In the genomic region with DNA sequence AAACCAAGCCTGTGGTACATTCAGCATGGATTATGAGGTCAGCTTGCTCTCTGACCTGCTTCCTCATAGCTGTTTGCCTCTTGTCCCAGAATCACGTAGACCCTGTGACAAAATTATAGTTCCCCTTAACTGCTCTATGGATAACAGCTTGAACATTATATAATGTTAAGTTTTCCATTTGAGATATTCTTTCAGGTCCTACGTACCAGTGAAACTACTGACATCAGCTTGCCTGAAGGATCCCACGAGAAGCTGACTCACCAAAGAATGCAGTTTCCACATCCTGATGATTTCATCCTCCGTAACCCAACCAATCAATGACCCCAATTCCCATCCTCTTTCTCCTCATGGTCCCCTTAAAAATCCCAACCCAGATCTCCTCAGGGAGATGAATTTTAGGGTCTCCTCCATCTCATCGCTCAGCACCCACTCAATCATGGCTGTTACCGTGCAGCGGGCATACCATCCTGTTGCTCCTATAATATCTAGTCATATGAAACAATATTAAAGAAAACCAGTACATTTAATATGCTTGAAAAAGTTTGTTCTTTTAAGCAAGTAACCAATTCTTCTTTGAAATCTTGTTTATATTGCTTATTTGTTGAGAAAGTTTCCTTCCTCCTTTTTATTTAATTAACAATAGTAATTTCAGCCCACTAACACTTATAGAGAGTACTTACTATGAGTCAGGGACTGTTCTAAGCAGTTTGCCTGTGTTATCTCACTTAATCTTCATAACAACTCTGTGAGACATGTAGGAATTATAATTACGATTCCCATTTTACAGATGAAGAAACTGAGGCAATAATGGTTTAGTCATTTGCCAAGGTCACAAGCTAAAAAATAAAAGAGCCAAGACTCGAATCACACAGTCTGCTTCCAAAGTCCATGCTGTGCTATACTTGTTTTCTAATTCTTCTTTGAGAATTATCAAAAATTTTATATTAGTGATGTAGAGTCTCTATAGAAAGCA, we compare ENCODE assay signal across 12 cellular contexts. TPM values are rescaled to one million over a fixed set of nuclear protein-coding genes. Genes with fewer than 3 reads are reported as not detected.
DNase-seq lines count a peak whose midpoint lies in the region; ATAC-seq and TF ChIP-seq lines count a peak whose summit lies in the region.
"Had no signal": no experiment of that assay in that cellular context is flagged by ENCODE, and none has a peak within 500 bp of the region (broad histone marks: within the 10 kb centered on the region; RNA-seq: fewer than 3 reads in every experiment).

No MANE protein-coding gene starts in this region.

- H3K4me3 Mint-ChIP-seq in activated CD4-positive, alpha-beta T cell treated with anti-CD3 and anti-CD28 coated beads, Interleukin-2, amount 10 ng/mL, durations not matched to agents 24 days and 14 days, result no peak overlapping the region
- no peak overlapping the region for H3K4me3 Mint-ChIP-seq in activated naive CD8-positive, alpha-beta T cell treated with anti-CD3 and anti-CD28 coated beads for 36 hours
- no peak overlapping the region for H3K4me3 Mint-ChIP-seq in progenitor cell of endocrine pancreas (ENCODE audit: low read depth)

- H3K9me3 Mint-ChIP-seq in activated CD4-positive, alpha-beta T cell treated with anti-CD3 and anti-CD28 coated beads, Interleukin-2, amount 10 ng/mL, durations not matched to agents 24 days and 14 days, result no peaks in the 10 kb centered on the region
- no peaks in the 10 kb centered on the region for H3K9me3 Mint-ChIP-seq in activated naive CD8-positive, alpha-beta T cell treated with anti-CD3 and anti-CD28 coated beads for 36 hours
- H3K9me3 Mint-ChIP-seq in progenitor cell of endocrine pancreas (ENCODE audit: low read depth), result no peaks in the 10 kb centered on the region

- no peaks in the 10 kb centered on the region for H3K27me3 ChIP-seq in upper lobe of right lung

- no peak for DNase-seq in activated CD4-positive, alpha-beta T cell treated with anti-CD3 and anti-CD28 coated beads, Interleukin-2, amount 10 ng/mL, durations not matched to agents 24 days and 14 days
- DNase-seq in activated CD4-positive, alpha-beta T cell treated with anti-CD3 and anti-CD28 coated beads, Interleukin-2, amount 50 U/mL, for 4 hours, result no peak
- DNase-seq in activated naive CD8-positive, alpha-beta T cell treated with anti-CD3 and anti-CD28 coated beads for 36 hours, result no peak
- peak; percentile 38 for DNase-seq in hepatic stellate cell (ENCODE audit: low spot score)
- DNase-seq in upper lobe of right lung, result no peak
- no peak for DNase-seq in progenitor cell of endocrine pancreas (ENCODE audit: low spot score, unreplicated experiment)
- DNase-seq in LoVo (ENCODE audit: low spot score), result no peak
- DNase-seq: effector memory CD4-positive, alpha-beta T cell; mucosa of descending colon had no signal

- TF ChIP-seq CTCF in upper lobe of right lung (IDR thresholded peaks at IDR 0.05) (no peak), progenitor cell of endocrine pancreas (IDR thresholded peaks at IDR 0.05; ENCODE audit: unreplicated experiment) (no peak)

- H3K36me3 Mint-ChIP-seq in activated CD4-positive, alpha-beta T cell treated with anti-CD3 and anti-CD28 coated beads, Interleukin-2, amount 10 ng/mL, durations not matched to agents 24 days and 14 days (ENCODE audit: low read depth), result no peaks in the 10 kb centered on the region
- peaks cover 6% of the 10 kb centered on the region for H3K36me3 Mint-ChIP-seq in activated naive CD8-positive, alpha-beta T cell treated with anti-CD3 and anti-CD28 coated beads for 36 hours
- no peaks in the 10 kb centered on the region for H3K36me3 Mint-ChIP-seq in progenitor cell of endocrine pancreas (ENCODE audit: insufficient read depth)

- no peaks in the 10 kb centered on the region for H3K9me3 ChIP-seq in upper lobe of right lung
- H3K9me3 ChIP-seq: mucosa of descending colon had no signal

- H3K4me1 Mint-ChIP-seq in activated CD4-positive, alpha-beta T cell treated with anti-CD3 and anti-CD28 coated beads, Interleukin-2, amount 10 ng/mL, durations not matched to agents 24 days and 14 days, result peaks cover 11% of the 10 kb centered on the region
- H3K4me1 Mint-ChIP-seq in activated naive CD8-positive, alpha-beta T cell treated with anti-CD3 and anti-CD28 coated beads for 36 hours, result peaks cover 16% of the 10 kb centered on the region
- H3K4me1 Mint-ChIP-seq in progenitor cell of endocrine pancreas (ENCODE audit: low read depth), result peaks cover 14% of the 10 kb centered on the region

- no peak overlapping the region for H3K27ac ChIP-seq in upper lobe of right lung

- no peak overlapping the region for H3K4me3 ChIP-seq in upper lobe of right lung
- H3K4me3 ChIP-seq: mucosa of descending colon had no signal

- H3K27me3 Mint-ChIP-seq in activated CD4-positive, alpha-beta T cell treated with anti-CD3 and anti-CD28 coated beads, Interleukin-2, amount 10 ng/mL, durations not matched to agents 24 days and 14 days, result no peaks in the 10 kb centered on the region
- H3K27me3 Mint-ChIP-seq in activated naive CD8-positive, alpha-beta T cell treated with anti-CD3 and anti-CD28 coated beads for 36 hours, result no peaks in the 10 kb centered on the region
- no peaks in the 10 kb centered on the region for H3K27me3 Mint-ChIP-seq in progenitor cell of endocrine pancreas

- peak overlapping the region; percentile 35 for H3K27ac Mint-ChIP-seq in activated CD4-positive, alpha-beta T cell treated with anti-CD3 and anti-CD28 coated beads, Interleukin-2, amount 10 ng/mL, durations not matched to agents 24 days and 14 days
- H3K27ac Mint-ChIP-seq in activated naive CD8-positive, alpha-beta T cell treated with anti-CD3 and anti-CD28 coated beads for 36 hours, result peak overlapping the region; percentile 1
- no peak overlapping the region for H3K27ac Mint-ChIP-seq in progenitor cell of endocrine pancreas

- no peaks in the 10 kb centered on the region for H3K36me3 ChIP-seq in upper lobe of right lung

- ATAC-seq in upper lobe of right lung (peak; percentile 80), GM18909 (IDR thresholded peaks at IDR 0.05; ENCODE audit: poor library complexity, unreplicated experiment) (no peak)
- ATAC-seq: mucosa of descending colon had no signal

- intact Hi-C loops in activated CD4-positive, alpha-beta T cell treated with anti-CD3 and anti-CD28 coated beads, Interleukin-2, amount 10 ng/mL, durations not matched to agents 24 days and 14 days (cut with micrococcal nuclease), result loop anchor here (1.0 to 5.0 kb wide), 2 partner anchors 14 to 64 kb away; no protein-coding TSS in a partner anchor
- intact Hi-C loops in upper lobe of right lung (cut with DNase I), result no loop called here

- peaks cover 23% of the 10 kb centered on the region for H3K4me1 ChIP-seq in upper lobe of right lung

RNA-seq across cellular contexts. Expression of gene CHML, which starts 27.4 kb away (rescaled TPM):
- 19.5 and 21.4 TPM in 2 replicates for total RNA-seq in activated CD4-positive, alpha-beta T cell treated with anti-CD3 and anti-CD28 coated beads, Interleukin-2, amount 10 ng/mL, durations not matched to agents 24 days and 14 days
- 10 to 100 TPM; 24.3 to 27.6 TPM for total RNA-seq in activated naive CD8-positive, alpha-beta T cell treated with anti-CD3 and anti-CD28 coated beads for 36 hours
- total RNA-seq in upper lobe of right lung (16.8 TPM), progenitor cell of endocrine pancreas (19.1 and 19.9 TPM in 2 replicates)

RNA-seq across cellular contexts. Expression of gene OPN3, which starts 27.4 kb away (rescaled TPM):
- total RNA-seq in activated CD4-positive, alpha-beta T cell treated with anti-CD3 and anti-CD28 coated beads, Interleukin-2, amount 10 ng/mL, durations not matched to agents 24 days and 14 days, result 11.2 and 11.6 TPM in 2 replicates
- total RNA-seq in activated naive CD8-positive, alpha-beta T cell treated with anti-CD3 and anti-CD28 coated beads for 36 hours, result 1 to 10 TPM; 8.6 to 9.3 TPM
- total RNA-seq in upper lobe of right lung (40.8 TPM), progenitor cell of endocrine pancreas (18.2 and 19.9 TPM in 2 replicates)

RNA-seq across cellular contexts. Expression of gene WDR64, which starts 39.3 kb away (rescaled TPM):
- total RNA-seq in activated CD4-positive, alpha-beta T cell treated with anti-CD3 and anti-CD28 coated beads, Interleukin-2, amount 10 ng/mL, durations not matched to agents 24 days and 14 days, result not detected in 2 replicates
- under 1 TPM in 1 of 2 experiments, not detected in 1; 0.32 TPM for total RNA-seq in activated naive CD8-positive, alpha-beta T cell treated with anti-CD3 and anti-CD28 coated beads for 36 hours
- not detected for total RNA-seq in upper lobe of right lung
- 0.07 TPM in 1 of 2 replicates, not detected in the other for total RNA-seq in progenitor cell of endocrine pancreas
- total RNA-seq: activated CD8-positive, alpha-beta memory T cell treated with anti-CD3 and anti-CD28 coated beads for 36 hours; OCI-LY7 had no signal
